Comparison of ENCODE assay signal across 1 cellular context in the genomic region with DNA sequence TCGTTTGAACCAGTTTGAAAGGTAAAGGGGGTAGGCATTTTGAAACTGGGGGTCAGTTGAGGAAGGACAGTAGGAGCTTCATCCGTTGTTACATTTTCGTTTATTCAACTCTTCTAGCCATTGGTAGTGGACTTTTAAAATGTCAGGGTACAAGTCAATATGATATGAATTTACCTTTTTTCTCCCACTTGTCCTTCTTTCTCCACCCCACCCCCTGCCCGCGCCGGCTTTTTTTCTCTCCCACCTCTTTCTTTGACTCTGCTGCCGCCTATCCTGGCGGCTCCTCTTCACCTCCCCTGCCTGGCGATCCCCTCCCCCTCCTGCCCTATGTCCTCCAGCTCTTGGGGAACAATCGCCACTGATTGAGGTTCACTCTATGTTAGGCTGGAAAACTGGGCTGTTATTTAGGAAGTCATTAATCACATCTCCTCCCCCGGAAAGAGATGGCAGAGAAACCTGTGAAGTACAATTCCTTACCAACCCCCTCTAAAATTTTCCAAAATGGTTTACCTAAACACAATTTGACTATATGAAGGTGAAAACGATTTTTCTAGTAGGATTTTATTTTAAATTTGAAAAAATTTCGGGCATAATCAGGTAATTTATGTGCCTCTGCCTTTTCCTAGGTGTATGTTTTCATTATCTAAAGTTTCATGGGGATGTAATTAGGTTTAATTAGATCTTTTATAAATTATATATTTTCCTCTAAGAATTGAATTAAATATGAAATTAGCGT.
TF ChIP-seq lines count a peak whose summit lies in the region.

No MANE protein-coding gene starts in this region.

TF ChIP-seq in K562, 482 proteins besides CTCF, POLR2A, EP300 and RAD21 (continued from another document and continues in another):
- TF ChIP-seq, protein P1, sequence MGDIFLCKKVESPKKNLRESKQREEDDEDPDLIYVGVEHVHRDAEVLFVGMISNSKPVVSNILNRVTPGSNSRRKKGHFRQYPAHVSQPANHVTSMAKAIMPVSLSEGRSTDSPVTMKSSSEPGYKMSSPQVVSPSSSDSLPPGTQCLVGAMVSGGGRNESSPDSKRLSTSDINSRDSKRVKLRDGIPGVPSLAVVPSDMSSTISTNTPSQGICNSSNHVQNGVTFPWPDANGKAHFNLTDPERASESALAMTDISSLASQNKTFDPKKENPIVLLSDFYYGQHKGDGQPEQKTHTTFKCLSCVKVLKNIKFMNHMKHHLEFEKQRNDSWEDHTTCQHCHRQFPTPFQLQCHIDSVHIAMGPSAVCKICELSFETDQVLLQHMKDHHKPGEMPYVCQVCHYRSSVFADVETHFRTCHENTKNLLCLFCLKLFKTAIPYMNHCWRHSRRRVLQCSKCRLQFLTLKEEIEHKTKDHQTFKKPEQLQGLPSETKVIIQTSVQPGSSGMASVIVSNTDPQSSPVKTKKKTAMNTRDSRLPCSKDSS (IDR thresholded peaks at IDR 0.05; ENCODE audit: low read depth, partially characterized antibody) = no peak
- TF ChIP-seq ZNF77 (CRISPR knock-in tag; IDR thresholded peaks at IDR 0.05) = no peak
- no peak for TF ChIP-seq ZNF354B (CRISPR knock-in tag; IDR thresholded peaks at IDR 0.05)
- TF ChIP-seq ZFX (CRISPR knock-in tag; IDR thresholded peaks at IDR 0.05) = no peak
- no peak for TF ChIP-seq ZNF165 (CRISPR knock-in tag; IDR thresholded peaks at IDR 0.05; ENCODE audit: borderline replicate concordance)
- TF ChIP-seq SIX5 (IDR thresholded peaks at IDR 0.05; ENCODE audit: borderline replicate concordance in 1 of 2, insufficient read depth in 1 of 2, low read depth in 1 of 2, low read length in 2 of 2) = no peak
- no peak for TF ChIP-seq BRCA1 (IDR thresholded peaks at IDR 0.05)
- TF ChIP-seq BRCA1 (CRISPR knock-in tag; IDR thresholded peaks at IDR 0.05) = no peak
- peak; percentile 86 for TF ChIP-seq ZNF384 (IDR thresholded peaks at IDR 0.05; ENCODE audit: low read depth, low read length)
- TF ChIP-seq ZNF224 (CRISPR knock-in tag; IDR thresholded peaks at IDR 0.05) = no peak
- no peak for TF ChIP-seq ERF (CRISPR knock-in tag; IDR thresholded peaks at IDR 0.05)
- no peak for TF ChIP-seq TAF7 (tag; IDR thresholded peaks at IDR 0.05)
- TF ChIP-seq PHTF2 (CRISPR knock-in tag; IDR thresholded peaks at IDR 0.05) = no peak
- TF ChIP-seq E4F1 (CRISPR knock-in tag; IDR thresholded peaks at IDR 0.05; ENCODE audit: borderline replicate concordance) = no peak
- no peak for TF ChIP-seq ZNF12 (CRISPR knock-in tag; IDR thresholded peaks at IDR 0.05)
- no peak for TF ChIP-seq ZNF699 (CRISPR knock-in tag; IDR thresholded peaks at IDR 0.05; ENCODE audit: insufficient replicate concordance)
- TF ChIP-seq, protein P2, sequence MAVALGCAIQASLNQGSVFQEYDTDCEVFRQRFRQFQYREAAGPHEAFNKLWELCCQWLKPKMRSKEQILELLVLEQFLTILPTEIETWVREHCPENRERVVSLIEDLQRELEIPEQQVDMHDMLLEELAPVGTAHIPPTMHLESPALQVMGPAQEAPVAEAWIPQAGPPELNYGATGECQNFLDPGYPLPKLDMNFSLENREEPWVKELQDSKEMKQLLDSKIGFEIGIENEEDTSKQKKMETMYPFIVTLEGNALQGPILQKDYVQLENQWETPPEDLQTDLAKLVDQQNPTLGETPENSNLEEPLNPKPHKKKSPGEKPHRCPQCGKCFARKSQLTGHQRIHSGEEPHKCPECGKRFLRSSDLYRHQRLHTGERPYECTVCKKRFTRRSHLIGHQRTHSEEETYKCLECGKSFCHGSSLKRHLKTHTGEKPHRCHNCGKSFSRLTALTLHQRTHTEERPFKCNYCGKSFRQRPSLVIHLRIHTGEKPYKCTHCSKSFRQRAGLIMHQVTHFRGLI (CRISPR knock-in tag; IDR thresholded peaks at IDR 0.05) = no peak
- no peak for TF ChIP-seq ZNF212 (CRISPR knock-in tag; IDR thresholded peaks at IDR 0.05)
- no peak for TF ChIP-seq ZNF561 (CRISPR knock-in tag; conservative IDR thresholded peaks at IDR 0.05)
- no peak for TF ChIP-seq ZFP36 (IDR thresholded peaks at IDR 0.05; ENCODE audit: low read depth, low read length, partially characterized antibody)
- TF ChIP-seq, protein P3, sequence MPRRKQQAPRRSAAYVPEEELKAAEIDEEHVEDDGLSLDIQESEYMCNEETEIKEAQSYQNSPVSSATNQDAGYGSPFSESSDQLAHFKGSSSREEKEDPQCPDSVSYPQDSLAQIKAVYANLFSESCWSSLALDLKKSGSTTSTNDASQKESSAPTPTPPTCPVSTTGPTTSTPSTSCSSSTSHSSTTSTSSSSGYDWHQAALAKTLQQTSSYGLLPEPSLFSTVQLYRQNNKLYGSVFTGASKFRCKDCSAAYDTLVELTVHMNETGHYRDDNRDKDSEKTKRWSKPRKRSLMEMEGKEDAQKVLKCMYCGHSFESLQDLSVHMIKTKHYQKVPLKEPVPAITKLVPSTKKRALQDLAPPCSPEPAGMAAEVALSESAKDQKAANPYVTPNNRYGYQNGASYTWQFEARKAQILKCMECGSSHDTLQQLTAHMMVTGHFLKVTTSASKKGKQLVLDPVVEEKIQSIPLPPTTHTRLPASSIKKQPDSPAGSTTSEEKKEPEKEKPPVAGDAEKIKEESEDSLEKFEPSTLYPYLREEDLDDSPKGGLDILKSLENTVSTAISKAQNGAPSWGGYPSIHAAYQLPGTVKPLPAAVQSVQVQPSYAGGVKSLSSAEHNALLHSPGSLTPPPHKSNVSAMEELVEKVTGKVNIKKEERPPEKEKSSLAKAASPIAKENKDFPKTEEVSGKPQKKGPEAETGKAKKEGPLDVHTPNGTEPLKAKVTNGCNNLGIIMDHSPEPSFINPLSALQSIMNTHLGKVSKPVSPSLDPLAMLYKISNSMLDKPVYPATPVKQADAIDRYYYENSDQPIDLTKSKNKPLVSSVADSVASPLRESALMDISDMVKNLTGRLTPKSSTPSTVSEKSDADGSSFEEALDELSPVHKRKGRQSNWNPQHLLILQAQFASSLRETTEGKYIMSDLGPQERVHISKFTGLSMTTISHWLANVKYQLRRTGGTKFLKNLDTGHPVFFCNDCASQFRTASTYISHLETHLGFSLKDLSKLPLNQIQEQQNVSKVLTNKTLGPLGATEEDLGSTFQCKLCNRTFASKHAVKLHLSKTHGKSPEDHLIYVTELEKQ (CRISPR knock-in tag; IDR thresholded peaks at IDR 0.05) = no peak
- TF ChIP-seq ZNF780A (CRISPR knock-in tag; IDR thresholded peaks at IDR 0.05) = no peak
- TF ChIP-seq SRSF1 (IDR thresholded peaks at IDR 0.05; ENCODE audit: low read depth, low read length) = no peak
- TF ChIP-seq NELFE (IDR thresholded peaks at IDR 0.05; ENCODE audit: insufficient read depth, insufficient read length) = no peak
- peak; percentile 71 to 91; a peak in 3 of 4 replicates for TF ChIP-seq RCOR1 (IDR thresholded peaks at IDR 0.05; ENCODE audit: borderline replicate concordance in 1 of 2, low read depth in 2 of 2, low read length in 2 of 2)
- peak; percentile 39; the same call in 1 of the 2 replicates for TF ChIP-seq TFAP4 (CRISPR knock-in tag; IDR thresholded peaks at IDR 0.05; ENCODE audit: borderline replicate concordance)
- no peak for TF ChIP-seq PHB2 (IDR thresholded peaks at IDR 0.05; ENCODE audit: low read depth)
- TF ChIP-seq GTF2A2 (tag; IDR thresholded peaks at IDR 0.05) = no peak
- TF ChIP-seq MYNN (IDR thresholded peaks at IDR 0.05) = peak; percentile 54; the same call in 1 of the 2 replicates
- TF ChIP-seq MYNN (CRISPR knock-in tag; IDR thresholded peaks at IDR 0.05) = no peak
- TF ChIP-seq NFRKB (IDR thresholded peaks at IDR 0.05; ENCODE audit: low read depth) = peak; percentile 88
- TF ChIP-seq, protein P4, sequence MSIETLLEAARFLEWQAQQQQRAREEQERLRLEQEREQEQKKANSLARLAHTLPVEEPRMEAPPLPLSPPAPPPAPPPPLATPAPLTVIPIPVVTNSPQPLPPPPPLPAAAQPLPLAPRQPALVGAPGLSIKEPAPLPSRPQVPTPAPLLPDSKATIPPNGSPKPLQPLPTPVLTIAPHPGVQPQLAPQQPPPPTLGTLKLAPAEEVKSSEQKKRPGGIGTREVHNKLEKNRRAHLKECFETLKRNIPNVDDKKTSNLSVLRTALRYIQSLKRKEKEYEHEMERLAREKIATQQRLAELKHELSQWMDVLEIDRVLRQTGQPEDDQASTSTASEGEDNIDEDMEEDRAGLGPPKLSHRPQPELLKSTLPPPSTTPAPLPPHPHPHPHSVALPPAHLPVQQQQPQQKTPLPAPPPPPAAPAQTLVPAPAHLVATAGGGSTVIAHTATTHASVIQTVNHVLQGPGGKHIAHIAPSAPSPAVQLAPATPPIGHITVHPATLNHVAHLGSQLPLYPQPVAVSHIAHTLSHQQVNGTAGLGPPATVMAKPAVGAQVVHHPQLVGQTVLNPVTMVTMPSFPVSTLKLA (conservative IDR thresholded peaks at IDR 0.05) = no peak; a peak in 1 of 4 replicates
- TF ChIP-seq KDM2B (CRISPR knock-in tag; IDR thresholded peaks at IDR 0.05) = no peak
- no peak for TF ChIP-seq PTBP1 (IDR thresholded peaks at IDR 0.05; ENCODE audit: low read depth, low read length)
- 0 out of 2 replicates have a peak, but pooled peaks have one; percentile 37 for TF ChIP-seq CREB1 (IDR thresholded peaks at IDR 0.05)
- TF ChIP-seq CREB1 (CRISPR knock-in tag; IDR thresholded peaks at IDR 0.05) = no peak
- TF ChIP-seq, protein P5, sequence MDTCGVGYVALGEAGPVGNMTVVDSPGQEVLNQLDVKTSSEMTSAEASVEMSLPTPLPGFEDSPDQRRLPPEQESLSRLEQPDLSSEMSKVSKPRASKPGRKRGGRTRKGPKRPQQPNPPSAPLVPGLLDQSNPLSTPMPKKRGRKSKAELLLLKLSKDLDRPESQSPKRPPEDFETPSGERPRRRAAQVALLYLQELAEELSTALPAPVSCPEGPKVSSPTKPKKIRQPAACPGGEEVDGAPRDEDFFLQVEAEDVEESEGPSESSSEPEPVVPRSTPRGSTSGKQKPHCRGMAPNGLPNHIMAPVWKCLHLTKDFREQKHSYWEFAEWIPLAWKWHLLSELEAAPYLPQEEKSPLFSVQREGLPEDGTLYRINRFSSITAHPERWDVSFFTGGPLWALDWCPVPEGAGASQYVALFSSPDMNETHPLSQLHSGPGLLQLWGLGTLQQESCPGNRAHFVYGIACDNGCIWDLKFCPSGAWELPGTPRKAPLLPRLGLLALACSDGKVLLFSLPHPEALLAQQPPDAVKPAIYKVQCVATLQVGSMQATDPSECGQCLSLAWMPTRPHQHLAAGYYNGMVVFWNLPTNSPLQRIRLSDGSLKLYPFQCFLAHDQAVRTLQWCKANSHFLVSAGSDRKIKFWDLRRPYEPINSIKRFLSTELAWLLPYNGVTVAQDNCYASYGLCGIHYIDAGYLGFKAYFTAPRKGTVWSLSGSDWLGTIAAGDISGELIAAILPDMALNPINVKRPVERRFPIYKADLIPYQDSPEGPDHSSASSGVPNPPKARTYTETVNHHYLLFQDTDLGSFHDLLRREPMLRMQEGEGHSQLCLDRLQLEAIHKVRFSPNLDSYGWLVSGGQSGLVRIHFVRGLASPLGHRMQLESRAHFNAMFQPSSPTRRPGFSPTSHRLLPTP (IDR thresholded peaks at IDR 0.05; ENCODE audit: borderline replicate concordance, extremely low read depth, insufficient read length) = no peak
- peak; percentile 41 for TF ChIP-seq CXXC5 (CRISPR knock-in tag; IDR thresholded peaks at IDR 0.05)
- no peak for TF ChIP-seq ILK (tag; IDR thresholded peaks at IDR 0.05; ENCODE audit: borderline replicate concordance, low read depth)
- no peak for TF ChIP-seq E2F1 (CRISPR knock-in tag; IDR thresholded peaks at IDR 0.05)
- TF ChIP-seq DPF2 (IDR thresholded peaks at IDR 0.05) = peak; percentile 36
- TF ChIP-seq RBM15 (IDR thresholded peaks at IDR 0.05; ENCODE audit: insufficient read depth, low read length) = no peak
- TF ChIP-seq HDGF (IDR thresholded peaks at IDR 0.05) = no peak
- peak; percentile 21 for TF ChIP-seq SMAD1 (IDR thresholded peaks at IDR 0.05; ENCODE audit: low read depth, low read length, partially characterized antibody)
- TF ChIP-seq FOSL1 (tag; conservative IDR thresholded peaks at IDR 0.05) = peak; percentile 2; the same call in 1 of the 2 replicates
- no peak for TF ChIP-seq TFAM (CRISPR knock-in tag; conservative IDR thresholded peaks at IDR 0.05)
- TF ChIP-seq ZNF584 (CRISPR knock-in tag; IDR thresholded peaks at IDR 0.05; ENCODE audit: low read depth) = no peak
